ENCODE assay signal across 1 cellular context in the genomic region with DNA sequence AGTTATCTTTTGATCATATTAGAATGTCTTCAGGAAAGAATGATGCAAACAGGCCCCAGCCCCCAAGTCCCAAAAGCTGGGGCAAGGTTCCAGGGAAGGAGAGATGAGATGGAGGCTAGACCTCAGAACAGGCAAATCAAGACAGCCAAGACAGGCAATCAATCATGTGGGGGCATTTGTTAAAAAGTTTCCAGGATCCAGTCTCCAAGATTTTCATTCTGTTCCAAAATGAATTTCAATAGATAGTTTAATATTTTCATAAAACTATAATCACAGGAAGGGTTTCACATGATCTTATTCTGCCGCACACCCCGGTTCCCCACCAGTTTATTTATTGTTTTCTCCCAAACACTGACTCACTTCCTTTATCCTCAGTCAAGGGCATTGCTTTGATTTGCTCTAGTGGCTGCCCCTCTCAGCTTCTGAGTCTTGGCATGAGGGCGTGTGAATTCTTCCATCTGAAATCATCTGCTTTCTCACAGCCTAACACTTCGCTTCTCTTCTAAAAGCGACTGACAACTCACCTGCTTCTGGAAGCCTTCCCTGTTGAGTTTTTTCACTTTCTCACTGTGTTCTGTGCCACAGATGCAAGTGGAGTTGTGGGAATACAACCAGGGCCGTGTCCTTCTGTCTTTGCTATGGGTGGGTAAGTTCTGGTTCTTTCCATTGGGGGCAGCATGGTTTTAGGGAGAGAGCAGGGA.
TF ChIP-seq lines count a peak whose summit lies in the region.

No MANE protein-coding gene starts in this region.

TF ChIP-seq in HepG2, 621 proteins besides CTCF, POLR2A, EP300 and RAD21 (continued from another document and continues in another):
- TF ChIP-seq NFIB (CRISPR knock-in tag; IDR thresholded peaks at IDR 0.05; ENCODE audit: borderline replicate concordance) (no peak), MXD4 (CRISPR knock-in tag; IDR thresholded peaks at IDR 0.05) (peak; percentile 48; the same call in 1 of the 2 replicates), HNRNPL (IDR thresholded peaks at IDR 0.05; ENCODE audit: low read depth, low read length) (no peak), ZFYVE20 (CRISPR knock-in tag; IDR thresholded peaks at IDR 0.05; ENCODE audit: borderline replicate concordance, low read depth) (no peak), RFXAP (CRISPR knock-in tag; IDR thresholded peaks at IDR 0.05; ENCODE audit: borderline replicate concordance) (no peak), RORA (CRISPR knock-in tag; IDR thresholded peaks at IDR 0.05) (no peak), FOXJ3 (CRISPR knock-in tag; IDR thresholded peaks at IDR 0.05; ENCODE audit: borderline replicate concordance) (no peak; the same call in 1 of the 2 replicates), FOXA1 (IDR thresholded peaks at IDR 0.05) (no peak), FOXA1 (CRISPR knock-in tag; IDR thresholded peaks at IDR 0.05) (no peak), PRPF4 (IDR thresholded peaks at IDR 0.05; ENCODE audit: low read depth, low read length, poor library complexity, severe bottlenecking) (no peak), REPIN1 (CRISPR knock-in tag; IDR thresholded peaks at IDR 0.05; ENCODE audit: borderline replicate concordance, low read depth) (no peak), GABPB1 (CRISPR knock-in tag; IDR thresholded peaks at IDR 0.05) (no peak; the same call in 1 of the 2 replicates), ZBTB1 (CRISPR knock-in tag; IDR thresholded peaks at IDR 0.05; ENCODE audit: borderline replicate concordance) (no peak), PLRG1 (conservative IDR thresholded peaks at IDR 0.05) (no peak), PHF21A (CRISPR knock-in tag; IDR thresholded peaks at IDR 0.05) (no peak), NCOA5 (CRISPR knock-in tag; IDR thresholded peaks at IDR 0.05) (no peak), SRSF1 (optimal IDR thresholded peaks at IDR 0.05; ENCODE audit: low read depth, low read length) (no peak), ZFP36L2 (CRISPR knock-in tag; IDR thresholded peaks at IDR 0.05) (no peak), ZNF543 (CRISPR knock-in tag; IDR thresholded peaks at IDR 0.05) (no peak), NPAS2 (CRISPR knock-in tag; IDR thresholded peaks at IDR 0.05; ENCODE audit: borderline replicate concordance) (no peak), ZNF891 (CRISPR knock-in tag; IDR thresholded peaks at IDR 0.05) (no peak), SMAD3 (CRISPR knock-in tag; IDR thresholded peaks at IDR 0.05) (peak; percentile 83), KDM2A (CRISPR knock-in tag; IDR thresholded peaks at IDR 0.05; ENCODE audit: borderline replicate concordance, low read depth) (no peak), MED8 (CRISPR knock-in tag; IDR thresholded peaks at IDR 0.05; ENCODE audit: insufficient replicate concordance) (no peak), MAFF (IDR thresholded peaks at IDR 0.05; ENCODE audit: low read depth, low read length) (no peak), SRSF9 (IDR thresholded peaks at IDR 0.05; ENCODE audit: borderline replicate concordance, insufficient read depth, low read depth, low read length, poor library complexity, severe bottlenecking) (no peak), ZNF24 (IDR thresholded peaks at IDR 0.05) (no peak), RAD51 (IDR thresholded peaks at IDR 0.05; ENCODE audit: borderline replicate concordance) (no peak), ZNF260 (CRISPR knock-in tag; IDR thresholded peaks at IDR 0.05; ENCODE audit: borderline replicate concordance, low read depth) (no peak), ZNF605 (CRISPR knock-in tag; IDR thresholded peaks at IDR 0.05) (no peak), PRMT3 (CRISPR knock-in tag; IDR thresholded peaks at IDR 0.05; ENCODE audit: borderline replicate concordance, low read depth) (no peak), ZNF350 (CRISPR knock-in tag; IDR thresholded peaks at IDR 0.05; ENCODE audit: borderline replicate concordance, low read depth) (no peak; the same call in 1 of the 2 replicates), ZNF792 (CRISPR knock-in tag; IDR thresholded peaks at IDR 0.05) (no peak), ZNF558 (CRISPR knock-in tag; IDR thresholded peaks at IDR 0.05; ENCODE audit: borderline replicate concordance) (no peak), DNMT1 (CRISPR knock-in tag; IDR thresholded peaks at IDR 0.05) (no peak), ZNF292 (CRISPR knock-in tag; IDR thresholded peaks at IDR 0.05; ENCODE audit: borderline replicate concordance, low read depth) (peak; percentile 18; the same call in 1 of the 2 replicates), CCAR2 (optimal IDR thresholded peaks at IDR 0.05; ENCODE audit: low read depth, low read length) (no peak), RBFOX2 (IDR thresholded peaks at IDR 0.05; ENCODE audit: low read depth, low read length) (peak; percentile 59; the same call in 1 of the 2 replicates), HIVEP1 (CRISPR knock-in tag; IDR thresholded peaks at IDR 0.05) (no peak), YEATS4 (CRISPR knock-in tag; IDR thresholded peaks at IDR 0.05; ENCODE audit: borderline replicate concordance) (peak; percentile 41; the same call in 1 of the 2 replicates), REL (CRISPR knock-in tag; conservative IDR thresholded peaks at IDR 0.05) (no peak), ZBTB8A (CRISPR knock-in tag; IDR thresholded peaks at IDR 0.05; ENCODE audit: borderline replicate concordance, low read depth) (no peak), ONECUT2 (CRISPR knock-in tag; IDR thresholded peaks at IDR 0.05) (no peak; the same call in 1 of the 2 replicates), NR3C1 (CRISPR knock-in tag; IDR thresholded peaks at IDR 0.05) (no peak), MLLT10 (CRISPR knock-in tag; IDR thresholded peaks at IDR 0.05) (no peak), ZNF207 (IDR thresholded peaks at IDR 0.05; ENCODE audit: borderline replicate concordance) (no peak), ISX (CRISPR knock-in tag; conservative IDR thresholded peaks at IDR 0.05) (0 out of 2 replicates have a peak, but pooled peaks have one; percentile 49), CEBPB (IDR thresholded peaks at IDR 0.05; ENCODE audit: borderline replicate concordance, low read depth, low read length) (no peak), ZNF101 (CRISPR knock-in tag; IDR thresholded peaks at IDR 0.05; ENCODE audit: borderline replicate concordance, low read depth) (no peak), NCOR1 (IDR thresholded peaks at IDR 0.05; ENCODE audit: borderline replicate concordance, low read length) (no peak), ZNF224 (CRISPR knock-in tag; IDR thresholded peaks at IDR 0.05) (no peak)
- TF ChIP-seq, protein P1, sequence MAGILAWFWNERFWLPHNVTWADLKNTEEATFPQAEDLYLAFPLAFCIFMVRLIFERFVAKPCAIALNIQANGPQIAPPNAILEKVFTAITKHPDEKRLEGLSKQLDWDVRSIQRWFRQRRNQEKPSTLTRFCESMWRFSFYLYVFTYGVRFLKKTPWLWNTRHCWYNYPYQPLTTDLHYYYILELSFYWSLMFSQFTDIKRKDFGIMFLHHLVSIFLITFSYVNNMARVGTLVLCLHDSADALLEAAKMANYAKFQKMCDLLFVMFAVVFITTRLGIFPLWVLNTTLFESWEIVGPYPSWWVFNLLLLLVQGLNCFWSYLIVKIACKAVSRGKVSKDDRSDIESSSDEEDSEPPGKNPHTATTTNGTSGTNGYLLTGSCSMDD (CRISPR knock-in tag; IDR thresholded peaks at IDR 0.05): no peak
- TF ChIP-seq, protein P2, sequence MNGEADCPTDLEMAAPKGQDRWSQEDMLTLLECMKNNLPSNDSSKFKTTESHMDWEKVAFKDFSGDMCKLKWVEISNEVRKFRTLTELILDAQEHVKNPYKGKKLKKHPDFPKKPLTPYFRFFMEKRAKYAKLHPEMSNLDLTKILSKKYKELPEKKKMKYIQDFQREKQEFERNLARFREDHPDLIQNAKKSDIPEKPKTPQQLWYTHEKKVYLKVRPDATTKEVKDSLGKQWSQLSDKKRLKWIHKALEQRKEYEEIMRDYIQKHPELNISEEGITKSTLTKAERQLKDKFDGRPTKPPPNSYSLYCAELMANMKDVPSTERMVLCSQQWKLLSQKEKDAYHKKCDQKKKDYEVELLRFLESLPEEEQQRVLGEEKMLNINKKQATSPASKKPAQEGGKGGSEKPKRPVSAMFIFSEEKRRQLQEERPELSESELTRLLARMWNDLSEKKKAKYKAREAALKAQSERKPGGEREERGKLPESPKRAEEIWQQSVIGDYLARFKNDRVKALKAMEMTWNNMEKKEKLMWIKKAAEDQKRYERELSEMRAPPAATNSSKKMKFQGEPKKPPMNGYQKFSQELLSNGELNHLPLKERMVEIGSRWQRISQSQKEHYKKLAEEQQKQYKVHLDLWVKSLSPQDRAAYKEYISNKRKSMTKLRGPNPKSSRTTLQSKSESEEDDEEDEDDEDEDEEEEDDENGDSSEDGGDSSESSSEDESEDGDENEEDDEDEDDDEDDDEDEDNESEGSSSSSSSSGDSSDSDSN (CRISPR knock-in tag; IDR thresholded peaks at IDR 0.05): peak; percentile 43; the same call in 1 of the 2 replicates
- TF ChIP-seq, protein P3, sequence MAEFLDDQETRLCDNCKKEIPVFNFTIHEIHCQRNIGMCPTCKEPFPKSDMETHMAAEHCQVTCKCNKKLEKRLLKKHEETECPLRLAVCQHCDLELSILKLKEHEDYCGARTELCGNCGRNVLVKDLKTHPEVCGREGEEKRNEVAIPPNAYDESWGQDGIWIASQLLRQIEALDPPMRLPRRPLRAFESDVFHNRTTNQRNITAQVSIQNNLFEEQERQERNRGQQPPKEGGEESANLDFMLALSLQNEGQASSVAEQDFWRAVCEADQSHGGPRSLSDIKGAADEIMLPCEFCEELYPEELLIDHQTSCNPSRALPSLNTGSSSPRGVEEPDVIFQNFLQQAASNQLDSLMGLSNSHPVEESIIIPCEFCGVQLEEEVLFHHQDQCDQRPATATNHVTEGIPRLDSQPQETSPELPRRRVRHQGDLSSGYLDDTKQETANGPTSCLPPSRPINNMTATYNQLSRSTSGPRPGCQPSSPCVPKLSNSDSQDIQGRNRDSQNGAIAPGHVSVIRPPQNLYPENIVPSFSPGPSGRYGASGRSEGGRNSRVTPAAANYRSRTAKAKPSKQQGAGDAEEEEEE (CRISPR knock-in tag; IDR thresholded peaks at IDR 0.05; ENCODE audit: borderline replicate concordance): no peak
- TF ChIP-seq, protein P4, sequence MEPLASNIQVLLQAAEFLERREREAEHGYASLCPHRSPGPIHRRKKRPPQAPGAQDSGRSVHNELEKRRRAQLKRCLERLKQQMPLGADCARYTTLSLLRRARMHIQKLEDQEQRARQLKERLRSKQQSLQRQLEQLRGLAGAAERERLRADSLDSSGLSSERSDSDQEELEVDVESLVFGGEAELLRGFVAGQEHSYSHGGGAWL (CRISPR knock-in tag; IDR thresholded peaks at IDR 0.05): no peak
- TF ChIP-seq, protein P5, sequence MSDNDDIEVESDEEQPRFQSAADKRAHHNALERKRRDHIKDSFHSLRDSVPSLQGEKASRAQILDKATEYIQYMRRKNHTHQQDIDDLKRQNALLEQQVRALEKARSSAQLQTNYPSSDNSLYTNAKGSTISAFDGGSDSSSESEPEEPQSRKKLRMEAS (IDR thresholded peaks at IDR 0.05): 0 out of 2 replicates have a peak, but pooled peaks have one; percentile 37
- TF ChIP-seq, protein P6, sequence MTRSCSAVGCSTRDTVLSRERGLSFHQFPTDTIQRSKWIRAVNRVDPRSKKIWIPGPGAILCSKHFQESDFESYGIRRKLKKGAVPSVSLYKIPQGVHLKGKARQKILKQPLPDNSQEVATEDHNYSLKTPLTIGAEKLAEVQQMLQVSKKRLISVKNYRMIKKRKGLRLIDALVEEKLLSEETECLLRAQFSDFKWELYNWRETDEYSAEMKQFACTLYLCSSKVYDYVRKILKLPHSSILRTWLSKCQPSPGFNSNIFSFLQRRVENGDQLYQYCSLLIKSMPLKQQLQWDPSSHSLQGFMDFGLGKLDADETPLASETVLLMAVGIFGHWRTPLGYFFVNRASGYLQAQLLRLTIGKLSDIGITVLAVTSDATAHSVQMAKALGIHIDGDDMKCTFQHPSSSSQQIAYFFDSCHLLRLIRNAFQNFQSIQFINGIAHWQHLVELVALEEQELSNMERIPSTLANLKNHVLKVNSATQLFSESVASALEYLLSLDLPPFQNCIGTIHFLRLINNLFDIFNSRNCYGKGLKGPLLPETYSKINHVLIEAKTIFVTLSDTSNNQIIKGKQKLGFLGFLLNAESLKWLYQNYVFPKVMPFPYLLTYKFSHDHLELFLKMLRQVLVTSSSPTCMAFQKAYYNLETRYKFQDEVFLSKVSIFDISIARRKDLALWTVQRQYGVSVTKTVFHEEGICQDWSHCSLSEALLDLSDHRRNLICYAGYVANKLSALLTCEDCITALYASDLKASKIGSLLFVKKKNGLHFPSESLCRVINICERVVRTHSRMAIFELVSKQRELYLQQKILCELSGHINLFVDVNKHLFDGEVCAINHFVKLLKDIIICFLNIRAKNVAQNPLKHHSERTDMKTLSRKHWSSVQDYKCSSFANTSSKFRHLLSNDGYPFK (CRISPR knock-in tag; IDR thresholded peaks at IDR 0.05; ENCODE audit: borderline replicate concordance): no peak
- TF ChIP-seq, protein P7, sequence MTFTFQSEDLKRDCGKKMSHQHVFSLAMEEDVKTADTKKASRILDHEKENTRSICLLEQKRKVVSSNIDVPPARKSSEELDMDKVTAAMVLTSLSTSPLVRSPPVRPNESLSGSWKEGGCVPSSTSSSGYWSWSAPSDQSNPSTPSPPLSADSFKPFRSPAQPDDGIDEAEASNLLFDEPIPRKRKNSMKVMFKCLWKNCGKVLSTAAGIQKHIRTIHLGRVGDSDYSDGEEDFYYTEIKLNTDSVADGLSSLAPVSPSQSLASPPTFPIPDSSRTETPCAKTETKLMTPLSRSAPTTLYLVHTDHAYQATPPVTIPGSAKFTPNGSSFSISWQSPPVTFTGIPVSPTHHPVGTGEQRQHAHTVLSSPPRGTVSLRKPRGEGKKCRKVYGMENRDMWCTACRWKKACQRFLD (CRISPR knock-in tag; IDR thresholded peaks at IDR 0.05; ENCODE audit: borderline replicate concordance): peak; percentile 45; the same call in 1 of the 2 replicates
- TF ChIP-seq, protein P8, sequence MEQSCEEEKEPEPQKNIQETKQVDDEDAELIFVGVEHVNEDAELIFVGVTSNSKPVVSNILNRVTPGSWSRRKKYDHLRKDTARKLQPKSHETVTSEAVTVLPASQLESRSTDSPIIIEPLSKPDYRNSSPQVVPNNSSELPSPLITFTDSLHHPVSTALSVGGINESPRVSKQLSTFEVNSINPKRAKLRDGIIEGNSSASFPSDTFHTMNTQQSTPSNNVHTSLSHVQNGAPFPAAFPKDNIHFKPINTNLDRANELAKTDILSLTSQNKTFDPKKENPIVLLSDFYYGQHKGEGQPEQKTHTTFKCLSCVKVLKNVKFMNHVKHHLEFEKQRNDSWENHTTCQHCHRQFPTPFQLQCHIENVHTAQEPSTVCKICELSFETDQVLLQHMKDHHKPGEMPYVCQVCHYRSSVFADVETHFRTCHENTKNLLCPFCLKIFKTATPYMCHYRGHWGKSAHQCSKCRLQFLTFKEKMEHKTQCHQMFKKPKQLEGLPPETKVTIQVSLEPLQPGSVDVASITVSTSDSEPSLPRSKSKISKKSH (CRISPR knock-in tag; IDR thresholded peaks at IDR 0.05; ENCODE audit: borderline replicate concordance): no peak
- TF ChIP-seq, protein P9, sequence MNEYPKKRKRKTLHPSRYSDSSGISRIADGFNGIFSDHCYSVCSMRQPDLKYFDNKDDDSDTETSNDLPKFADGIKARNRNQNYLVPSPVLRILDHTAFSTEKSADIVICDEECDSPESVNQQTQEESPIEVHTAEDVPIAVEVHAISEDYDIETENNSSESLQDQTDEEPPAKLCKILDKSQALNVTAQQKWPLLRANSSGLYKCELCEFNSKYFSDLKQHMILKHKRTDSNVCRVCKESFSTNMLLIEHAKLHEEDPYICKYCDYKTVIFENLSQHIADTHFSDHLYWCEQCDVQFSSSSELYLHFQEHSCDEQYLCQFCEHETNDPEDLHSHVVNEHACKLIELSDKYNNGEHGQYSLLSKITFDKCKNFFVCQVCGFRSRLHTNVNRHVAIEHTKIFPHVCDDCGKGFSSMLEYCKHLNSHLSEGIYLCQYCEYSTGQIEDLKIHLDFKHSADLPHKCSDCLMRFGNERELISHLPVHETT (CRISPR knock-in tag; conservative IDR thresholded peaks at IDR 0.05): 0 out of 2 replicates have a peak, but pooled peaks have one; percentile 49
